ENCODE assay signal across 8 cellular contexts in genomic region chr17:49016775-49017463, GRCh38. TPM values are rescaled to one million over a fixed set of nuclear protein-coding genes. Genes with fewer than 3 reads are reported as not detected.
DNase-seq lines count a peak whose midpoint lies in the region; ATAC-seq, FAIRE-seq and TF ChIP-seq lines count a peak whose summit lies in the region.

No MANE protein-coding gene starts in this region.

- H3K4me1 Mint-ChIP-seq in nephron: peaks cover 75% of the 10 kb centered on the region
- peaks cover 0 to 5% of the 10 kb centered on the region in 2 donors for H3K4me1 Mint-ChIP-seq in natural killer cell

- intact Hi-C loops in natural killer cell (cut with micrococcal nuclease): no loop called here

- DNase-seq in BE2C: peak; percentile 64
- peak in 50 of 76 experiments; percentile 6 to 84 (median 46) for DNase-seq in HUDEP-2 (lab: John Stamatoyannopoulos, UW; ENCODE audit: unreplicated experiment in 76 of 76)
- DNase-seq in cardiac fibroblast (ENCODE audit: low read depth in 2 of 2): peak; percentile 65 to 94
- no peak for DNase-seq in natural killer cell
- DNase-seq in putamen (ENCODE audit: low spot score): no peak
- no peak for DNase-seq in GM12891 (ENCODE audit: insufficient read length, low spot score)

- FAIRE-seq in GM12891 (lab: Jason Lieb, UNC): no peak

- no peak for TF ChIP-seq CTCF in BE2C (IDR thresholded peaks at IDR 0.05; ENCODE audit: low read depth, low read length)
- TF ChIP-seq CTCF in cardiac fibroblast (IDR thresholded peaks at IDR 0.05; ENCODE audit: low read depth, low read length): no peak
- TF ChIP-seq CTCF in nephron (IDR thresholded peaks at IDR 0.05; ENCODE audit: unreplicated experiment in 3 of 3): no peak
- TF ChIP-seq CTCF in natural killer cell (IDR thresholded peaks at IDR 0.05): no peak

- H3K27me3 Mint-ChIP-seq in nephron (ENCODE audit: low read depth) (no peaks in the 10 kb centered on the region), natural killer cell (ENCODE audit: low read depth in 2 of 2) (peaks cover 28 to 37% of the 10 kb centered on the region in 2 donors)

- H3K4me3 Mint-ChIP-seq in nephron: peak overlapping the region in 2 of 3 experiments; percentile 43 to 65
- no peak overlapping the region for H3K4me3 Mint-ChIP-seq in natural killer cell

- H3K27ac Mint-ChIP-seq in nephron (peak overlapping the region; percentile 82 to 99 (median 87)), natural killer cell (no peak overlapping the region)

- H3K4me3 ChIP-seq in BE2C (ENCODE audit: low read depth, low read length) (no peak overlapping the region), cardiac fibroblast (replicated peaks in 1 of 2; ENCODE audit: low read depth in 2 of 2, low read length in 2 of 2) (no peak overlapping the region)

- ATAC-seq in natural killer cell (no peak), GM18511 (IDR thresholded peaks at IDR 0.05; ENCODE audit: unreplicated experiment) (no peak)

- H3K9me3 ChIP-seq in BE2C: no peaks in the 10 kb centered on the region

- peaks cover 7% of the 10 kb centered on the region for H3K36me3 ChIP-seq in BE2C

- H3K27me3 ChIP-seq in BE2C: peaks cover 40% of the 10 kb centered on the region

- TF ChIP-seq POLR2A in GM12891 (IDR thresholded peaks at IDR 0.05; ENCODE audit: low read depth, low read length): no peak

- 0 out of 2 replicates have a peak, but pooled peaks cover 5% of the 10 kb centered on the region for H3K4me1 ChIP-seq in BE2C

- H3K9me3 Mint-ChIP-seq in nephron (no peaks in the 10 kb centered on the region), natural killer cell (no peaks in the 10 kb centered on the region)

- peaks cover 30% of the 10 kb centered on the region for H3K36me3 Mint-ChIP-seq in nephron (ENCODE audit: low read depth)
- H3K36me3 Mint-ChIP-seq in natural killer cell: no peaks in the 10 kb centered on the region

TF ChIP-seq in GM12891, 5 proteins besides CTCF, POLR2A, EP300 and RAD21:
- TF ChIP-seq SPI1 (IDR thresholded peaks at IDR 0.05; ENCODE audit: low read depth, low read length): no peak
TF ChIP-seq in GM12891: peak in this region for 0.

RNA-seq across cellular contexts. Expression of gene IGF2BP1, which starts 19.7 kb away (rescaled TPM):
- 20.5 TPM for polyA plus RNA-seq in BE2C (2012; ENCODE audit: insufficient read depth, insufficient read length, low read depth)
- total RNA-seq in natural killer cell: not detected
- 6.8 TPM for polyA plus RNA-seq in GM12891 (2012; ENCODE audit: low read depth, missing spikeins)

RNA-seq across cellular contexts. Expression of gene GIP, which starts 48.5 kb away (rescaled TPM):
- not detected for polyA plus RNA-seq in BE2C (2012; ENCODE audit: insufficient read depth, insufficient read length, low read depth)
- not detected for total RNA-seq in natural killer cell
- not detected for polyA plus RNA-seq in GM12891 (2012; ENCODE audit: low read depth, missing spikeins)

Comparison
In these comparisons a context has a peak if more than half of its experiments do, and no peak if none do; other contexts are left out.
1. DNase-seq: peak in BE2C (single experiment), HUDEP-2 (50 of 76) and cardiac fibroblast (2 of 2); none in natural killer cell (single experiment), putamen (single experiment) and GM12891 (single experiment).
2. H3K27ac Mint-ChIP-seq: peak in nephron (3 of 3); none in natural killer cell (0 of 2).